Comparison of ENCODE assay signal across 7 cellular contexts in genomic region chr17:14864127-14864526, GRCh38.
"Had no signal": no experiment of that assay in that cellular context is flagged by ENCODE, and none has a peak within 500 bp of the region (broad histone marks: within the 10 kb centered on the region; RNA-seq: fewer than 3 reads in every experiment).

No MANE protein-coding gene starts in this region.

- ATAC-seq: HepG2, K562 had no signal

- DNase-seq: IMR-90, KBM-7, KG1 had no signal

- FAIRE-seq: HepG2, HTR-8/SVneo, K562 had no signal

- H3K4me3 ChIP-seq: K562 had no signal

- H3K27ac ChIP-seq: HL-60 had no signal
